ENCODE assay signal across 1 cellular context in the genomic region with DNA sequence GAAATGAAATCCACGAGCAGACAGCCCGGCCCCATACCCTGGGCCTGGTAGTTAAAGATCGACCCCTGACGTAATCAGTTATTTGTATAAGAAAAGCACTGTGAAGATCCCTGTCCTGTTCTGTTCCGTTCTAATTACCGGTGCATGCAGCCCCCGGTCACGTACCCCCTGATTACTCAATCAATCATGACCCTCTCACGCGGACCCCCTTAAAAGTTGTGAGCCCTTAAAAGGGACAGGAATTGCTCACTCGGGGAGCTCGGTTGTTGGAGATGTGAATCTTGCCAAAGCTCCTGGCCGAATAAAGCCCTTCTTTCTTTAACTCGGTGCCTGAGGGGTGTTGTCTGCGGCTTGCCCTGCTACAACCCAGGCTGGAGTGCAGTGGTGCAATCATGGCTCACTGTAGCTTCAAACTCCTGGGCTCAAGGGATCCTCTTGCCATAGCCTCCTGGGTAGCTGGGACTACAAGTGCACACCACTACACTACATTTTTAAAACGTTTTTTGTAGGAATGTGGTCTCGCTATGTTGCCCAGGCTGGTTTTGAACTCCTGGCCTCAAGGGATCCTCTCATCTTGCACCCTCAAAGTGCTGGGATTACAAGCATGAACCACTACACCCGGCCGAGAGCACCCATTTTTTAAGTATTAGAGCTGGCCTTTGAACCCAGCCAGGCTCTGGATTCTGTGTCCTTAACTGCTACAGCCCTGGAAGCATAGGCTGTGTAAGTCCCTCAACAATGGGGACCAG.
TF ChIP-seq lines count a peak whose summit lies in the region.

No MANE protein-coding gene starts in this region.

TF ChIP-seq in HepG2, 621 proteins besides CTCF, POLR2A, EP300 and RAD21 (continued from another document and continues in another):
- TF ChIP-seq ZNF512B (CRISPR knock-in tag; IDR thresholded peaks at IDR 0.05; ENCODE audit: borderline replicate concordance) (0 out of 2 replicates have a peak, but pooled peaks have one; percentile 57), ZMYM3 (CRISPR knock-in tag; IDR thresholded peaks at IDR 0.05) (peak; percentile 61; the same call in 1 of the 2 replicates), ZSCAN9 (CRISPR knock-in tag; IDR thresholded peaks at IDR 0.05; ENCODE audit: borderline replicate concordance) (peak; percentile 20; the same call in 1 of the 2 replicates), ZNF501 (CRISPR knock-in tag; IDR thresholded peaks at IDR 0.05) (peak; percentile 61), POLR2AphosphoS5 (IDR thresholded peaks at IDR 0.05; ENCODE audit: low read depth, low read length) (peak; percentile 78), MEIS2 (CRISPR knock-in tag; IDR thresholded peaks at IDR 0.05) (peak; percentile 69; the same call in 1 of the 2 replicates), ATF7 (IDR thresholded peaks at IDR 0.05) (peak; percentile 65), ATF7 (CRISPR knock-in tag; IDR thresholded peaks at IDR 0.05) (peak; percentile 78), ZNF878 (CRISPR knock-in tag; IDR thresholded peaks at IDR 0.05) (peak; percentile 82; the same call in 1 of the 2 replicates), BRCA1 (CRISPR knock-in tag; IDR thresholded peaks at IDR 0.05) (0 out of 2 replicates have a peak, but pooled peaks have one; percentile 51), RFXAP (CRISPR knock-in tag; IDR thresholded peaks at IDR 0.05; ENCODE audit: borderline replicate concordance) (peak; percentile 31; the same call in 1 of the 2 replicates), ZNF274 (CRISPR knock-in tag; IDR thresholded peaks at IDR 0.05) (peak; percentile 56; the same call in 1 of the 2 replicates), KLF12 (CRISPR knock-in tag; IDR thresholded peaks at IDR 0.05; ENCODE audit: borderline replicate concordance) (peak; percentile 65; the same call in 1 of the 2 replicates), ZNF414 (CRISPR knock-in tag; IDR thresholded peaks at IDR 0.05) (peak; percentile 70; the same call in 1 of the 2 replicates), SOX13 (IDR thresholded peaks at IDR 0.05) (peak; percentile 58; the same call in 1 of the 2 replicates), SOX13 (CRISPR knock-in tag; conservative IDR thresholded peaks at IDR 0.05 in 1 of 2, IDR thresholded peaks at IDR 0.05 in 1 of 2) (peak in 1 of 2 experiments; percentile 55; a peak in 2 of 4 replicates), ZNF563 (CRISPR knock-in tag; IDR thresholded peaks at IDR 0.05) (0 out of 2 replicates have a peak, but pooled peaks have one; percentile 51), ISL2 (CRISPR knock-in tag; IDR thresholded peaks at IDR 0.05) (peak; percentile 40; the same call in 1 of the 2 replicates), ARNTL (CRISPR knock-in tag; IDR thresholded peaks at IDR 0.05) (peak; percentile 89), HNF1B (CRISPR knock-in tag; IDR thresholded peaks at IDR 0.05) (peak; percentile 89), ATF2 (CRISPR knock-in tag; IDR thresholded peaks at IDR 0.05) (peak; percentile 79), GMEB1 (CRISPR knock-in tag; IDR thresholded peaks at IDR 0.05; ENCODE audit: borderline replicate concordance) (peak; percentile 50; the same call in 1 of the 2 replicates), ELF3 (CRISPR knock-in tag; IDR thresholded peaks at IDR 0.05) (peak; percentile 42), BRD4 (CRISPR knock-in tag; IDR thresholded peaks at IDR 0.05) (peak; percentile 72; the same call in 1 of the 2 replicates), ZSCAN21 (CRISPR knock-in tag; IDR thresholded peaks at IDR 0.05; ENCODE audit: borderline replicate concordance) (0 out of 2 replicates have a peak, but pooled peaks have one; percentile 27), ZNF280D (CRISPR knock-in tag; IDR thresholded peaks at IDR 0.05) (peak; percentile 75), ARID5B (CRISPR knock-in tag; IDR thresholded peaks at IDR 0.05) (peak; percentile 72), DRAP1 (CRISPR knock-in tag; IDR thresholded peaks at IDR 0.05) (peak; percentile 95)
- TF ChIP-seq, protein P1, sequence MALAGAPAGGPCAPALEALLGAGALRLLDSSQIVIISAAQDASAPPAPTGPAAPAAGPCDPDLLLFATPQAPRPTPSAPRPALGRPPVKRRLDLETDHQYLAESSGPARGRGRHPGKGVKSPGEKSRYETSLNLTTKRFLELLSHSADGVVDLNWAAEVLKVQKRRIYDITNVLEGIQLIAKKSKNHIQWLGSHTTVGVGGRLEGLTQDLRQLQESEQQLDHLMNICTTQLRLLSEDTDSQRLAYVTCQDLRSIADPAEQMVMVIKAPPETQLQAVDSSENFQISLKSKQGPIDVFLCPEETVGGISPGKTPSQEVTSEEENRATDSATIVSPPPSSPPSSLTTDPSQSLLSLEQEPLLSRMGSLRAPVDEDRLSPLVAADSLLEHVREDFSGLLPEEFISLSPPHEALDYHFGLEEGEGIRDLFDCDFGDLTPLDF (CRISPR knock-in tag; IDR thresholded peaks at IDR 0.05), result 0 out of 2 replicates have a peak, but pooled peaks have one; percentile 37
- TF ChIP-seq, protein P2, sequence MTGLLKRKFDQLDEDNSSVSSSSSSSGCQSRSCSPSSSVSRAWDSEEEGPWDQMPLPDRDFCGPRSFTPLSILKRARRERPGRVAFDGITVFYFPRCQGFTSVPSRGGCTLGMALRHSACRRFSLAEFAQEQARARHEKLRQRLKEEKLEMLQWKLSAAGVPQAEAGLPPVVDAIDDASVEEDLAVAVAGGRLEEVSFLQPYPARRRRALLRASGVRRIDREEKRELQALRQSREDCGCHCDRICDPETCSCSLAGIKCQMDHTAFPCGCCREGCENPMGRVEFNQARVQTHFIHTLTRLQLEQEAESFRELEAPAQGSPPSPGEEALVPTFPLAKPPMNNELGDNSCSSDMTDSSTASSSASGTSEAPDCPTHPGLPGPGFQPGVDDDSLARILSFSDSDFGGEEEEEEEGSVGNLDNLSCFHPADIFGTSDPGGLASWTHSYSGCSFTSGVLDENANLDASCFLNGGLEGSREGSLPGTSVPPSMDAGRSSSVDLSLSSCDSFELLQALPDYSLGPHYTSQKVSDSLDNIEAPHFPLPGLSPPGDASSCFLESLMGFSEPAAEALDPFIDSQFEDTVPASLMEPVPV (CRISPR knock-in tag; IDR thresholded peaks at IDR 0.05), result 0 out of 2 replicates have a peak, but pooled peaks have one; percentile 43
